2 cellular contexts compared by ENCODE assay signal in genomic region chr6:57215260-57215659, GRCh38.
TF ChIP-seq lines count a peak whose summit lies in the region.

No MANE protein-coding gene starts in this region.

TF ChIP-seq in HEK293, 187 proteins besides CTCF, POLR2A, EP300 and RAD21:
- peak; percentile 56; the same call in 1 of the 2 replicates for TF ChIP-seq TRIM28 (IDR thresholded peaks at IDR 0.05; ENCODE audit: borderline replicate concordance, low read length)
- TF ChIP-seq GFI1B (tag by site-specific recombination; IDR thresholded peaks at IDR 0.05), result no peak
- no peak for TF ChIP-seq GLI2 (tag by site-specific recombination; IDR thresholded peaks at IDR 0.05; ENCODE audit: borderline replicate concordance, low read depth)
- no peak for TF ChIP-seq ZXDB (tag by site-specific recombination; IDR thresholded peaks at IDR 0.05)
- peak; percentile 15 for TF ChIP-seq ZNF529 (tag by site-specific recombination; IDR thresholded peaks at IDR 0.05; ENCODE audit: insufficient replicate concordance)
- peak; percentile 86 for TF ChIP-seq SETDB1 (IDR thresholded peaks at IDR 0.05; ENCODE audit: insufficient read length, low read length)
- TF ChIP-seq ZBTB49 (tag by site-specific recombination; IDR thresholded peaks at IDR 0.05; ENCODE audit: low read depth), result no peak
- no peak for TF ChIP-seq ZNF10 (tag by site-specific recombination; IDR thresholded peaks at IDR 0.05)
- no peak for TF ChIP-seq ZNF707 (tag by site-specific recombination; IDR thresholded peaks at IDR 0.05)
- TF ChIP-seq ZNF23 (tag by site-specific recombination; IDR thresholded peaks at IDR 0.05; ENCODE audit: borderline replicate concordance), result no peak
- TF ChIP-seq ZFP41 (tag by site-specific recombination; IDR thresholded peaks at IDR 0.05; ENCODE audit: borderline replicate concordance), result no peak
- no peak for TF ChIP-seq ZBTB7A (tag by site-specific recombination; IDR thresholded peaks at IDR 0.05; ENCODE audit: low read depth)
- no peak for TF ChIP-seq EGR2 (tag by site-specific recombination; IDR thresholded peaks at IDR 0.05; ENCODE audit: low read depth)

TF ChIP-seq in GM12878, 131 proteins besides CTCF, POLR2A, EP300 and RAD21:
- TF ChIP-seq CBX5 (IDR thresholded peaks at IDR 0.05; ENCODE audit: low read depth), result peak; percentile 73; the same call in 1 of the 2 replicates
- TF ChIP-seq FOXM1 (IDR thresholded peaks at IDR 0.05; ENCODE audit: low read depth, low read length), result no peak
TF ChIP-seq in GM12878: peak in this region for 1.
